ENCODE assay signal across 10 cellular contexts in genomic region chr6:160221423-160221822, GRCh38. TPM values are rescaled to one million over a fixed set of nuclear protein-coding genes. Genes with fewer than 3 reads are reported as not detected.
DNase-seq lines count a peak whose midpoint lies in the region; ATAC-seq, FAIRE-seq and TF ChIP-seq lines count a peak whose summit lies in the region.
"Had no signal": no experiment of that assay in that cellular context is flagged by ENCODE, and none has a peak within 500 bp of the region (broad histone marks: within the 10 kb centered on the region; RNA-seq: fewer than 3 reads in every experiment).

No MANE protein-coding gene starts in this region.

- FAIRE-seq in urothelium cell line (lab: Jason Lieb, UNC): no peak
- FAIRE-seq: kidney had no signal

- H3K36me3 ChIP-seq in mucosa of descending colon (ENCODE audit: low read depth): no peaks in the 10 kb centered on the region

- H3K27ac ChIP-seq in caudate nucleus (ENCODE audit: low read depth, low read length): no peak overlapping the region

- peak; percentile 65 for ATAC-seq in GM18520 (IDR thresholded peaks at IDR 0.05; ENCODE audit: unreplicated experiment)
- ATAC-seq in HG03378 (IDR thresholded peaks at IDR 0.05; ENCODE audit: unreplicated experiment): peak; percentile 69
- ATAC-seq in mucosa of descending colon: peak; percentile 92

- peaks cover 18% of the 10 kb centered on the region for H3K4me1 ChIP-seq in mucosa of descending colon (ENCODE audit: low read depth)

- TF ChIP-seq CTCF in mucosa of descending colon (IDR thresholded peaks at IDR 0.05): no peak

- peak; percentile 41 for DNase-seq in SW480 (ENCODE audit: low spot score)
- DNase-seq in mucosa of descending colon: no peak
- no peak for DNase-seq in urothelium cell line (ENCODE audit: low spot score)
- no peak for DNase-seq in activated CD4-positive, alpha-beta T cell treated with anti-CD3 and anti-CD28 coated beads, Interleukin-2, amount 50 U/mL, for 1 hour
- no peak for DNase-seq in stimulated activated CD4-positive, alpha-beta T cell treated with anti-CD3 and anti-CD28 coated beads, Interleukin-1b, Interleukin-23, amount 100 ng/mL, for 48 hours
- DNase-seq in caudate nucleus (lab: John Stamatoyannopoulos, UW): no peak
- DNase-seq: activated B cell treated with CpG ODN at 0.5 μM for 24 hours, kidney had no signal

- no peak overlapping the region for H3K4me3 ChIP-seq in mucosa of descending colon

- intact Hi-C loops in mucosa of descending colon (cut with DNase I, micrococcal nuclease): no loop called here

- no peaks in the 10 kb centered on the region for H3K9me3 ChIP-seq in mucosa of descending colon

RNA-seq across cellular contexts. Expression of gene SLC22A2, which starts 37.2 kb away (rescaled TPM):
- under 1 TPM in 1 of 3 donors, not detected in 2; 0.16 TPM for total RNA-seq in mucosa of descending colon
- total RNA-seq: activated B cell treated with CpG ODN at 0.5 μM for 24 hours had no signal
